In the genomic region with DNA sequence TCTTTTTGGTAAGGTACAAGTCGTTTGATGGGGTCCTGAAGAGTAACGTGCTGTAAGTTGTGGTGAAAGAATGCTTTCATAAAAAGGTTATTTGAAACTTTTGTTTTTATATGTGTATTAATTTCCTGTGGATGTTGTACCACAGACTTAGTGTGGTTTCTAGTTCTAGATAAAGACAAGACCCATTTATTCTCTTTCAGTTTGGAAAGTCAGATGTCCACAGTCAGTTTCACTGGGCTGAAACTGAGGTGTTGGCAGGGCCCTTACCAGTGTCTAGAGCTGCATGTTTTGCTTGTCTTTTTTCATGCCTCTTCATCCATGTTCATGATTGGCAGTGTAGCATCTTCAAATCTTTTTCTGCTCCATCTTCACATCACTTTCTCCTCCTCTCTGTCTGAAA, we compare ENCODE assay signal across 23 cellular contexts. TPM values are rescaled to one million over a fixed set of nuclear protein-coding genes. Genes with fewer than 3 reads are reported as not detected.
DNase-seq lines count a peak whose midpoint lies in the region; ATAC-seq and TF ChIP-seq lines count a peak whose summit lies in the region.
"Had no signal": no experiment of that assay in that cellular context is flagged by ENCODE, and none has a peak within 500 bp of the region (broad histone marks: within the 10 kb centered on the region; RNA-seq: fewer than 3 reads in every experiment).

No MANE protein-coding gene starts in this region.

- peaks cover 48% of the 10 kb centered on the region for H3K4me1 Mint-ChIP-seq in CD4-positive, alpha-beta T cell (ENCODE audit: low read depth)
- H3K4me1 Mint-ChIP-seq in CD8-positive, alpha-beta memory T cell, result peaks cover 24 to 41% (median 37%) of the 10 kb centered on the region in 3 donors
- H3K4me1 Mint-ChIP-seq in T-cell, result peaks cover 23 to 38% (median 30%) of the 10 kb centered on the region in 3 donors
- H3K4me1 Mint-ChIP-seq: IgD-negative memory B cell, memory B cell, naive B cell had no signal

- no peak for ATAC-seq in CD4-positive, alpha-beta T cell (ENCODE audit: poor library complexity)
- peak; percentile 40 to 77 (median 68) for ATAC-seq in T-cell (replicated peaks in 1 of 4)

- no peaks in the 10 kb centered on the region for H3K9me3 ChIP-seq in CD4-positive, alpha-beta T cell (ENCODE audit: control insufficient read depth, low read length)
- H3K9me3 ChIP-seq in CD8-positive, alpha-beta memory T cell (ENCODE audit: low read length), result peaks cover 5% of the 10 kb centered on the region
- H3K9me3 ChIP-seq: Peyer's patch, tibial nerve had no signal

- H3K27me3 Mint-ChIP-seq in CD4-positive, alpha-beta T cell, result no peaks in the 10 kb centered on the region
- peaks cover 2 to 3% of the 10 kb centered on the region in 2 donors for H3K27me3 Mint-ChIP-seq in CD8-positive, alpha-beta memory T cell
- no peaks in the 10 kb centered on the region for H3K27me3 Mint-ChIP-seq in T-cell

- no peaks in the 10 kb centered on the region for H3K27me3 ChIP-seq in CD4-positive, alpha-beta T cell (ENCODE audit: control insufficient read depth, insufficient read depth, low read length)
- H3K27me3 ChIP-seq in CD8-positive, alpha-beta memory T cell (ENCODE audit: insufficient read depth, low read length, poor library complexity, severe bottlenecking), result no peaks in the 10 kb centered on the region
- H3K27me3 ChIP-seq: Peyer's patch, tibial nerve had no signal

- H3K27ac Mint-ChIP-seq in CD4-positive, alpha-beta T cell, result peak overlapping the region; percentile 41
- H3K27ac Mint-ChIP-seq in CD8-positive, alpha-beta memory T cell, result peak overlapping the region in 7 of 8 donors; percentile 18 to 87 (median 62)
- H3K27ac Mint-ChIP-seq in T-cell, result peak overlapping the region; percentile 80 to 87
- H3K27ac Mint-ChIP-seq: IgD-negative memory B cell, memory B cell, naive B cell had no signal

- peaks cover 10% of the 10 kb centered on the region for H3K9me3 Mint-ChIP-seq in CD4-positive, alpha-beta T cell
- H3K9me3 Mint-ChIP-seq in CD8-positive, alpha-beta memory T cell, result peaks cover 7 to 15% (median 8%) of the 10 kb centered on the region in 5 donors
- H3K9me3 Mint-ChIP-seq in T-cell, result peaks cover 3 to 24% (median 10%) of the 10 kb centered on the region in 3 donors

- peaks cover 5% of the 10 kb centered on the region for H3K36me3 Mint-ChIP-seq in CD4-positive, alpha-beta T cell (ENCODE audit: low read depth)
- H3K36me3 Mint-ChIP-seq in CD8-positive, alpha-beta memory T cell, result peaks cover 0 to 29% (median 7%) of the 10 kb centered on the region in 3 donors
- peaks cover 4% of the 10 kb centered on the region for H3K36me3 Mint-ChIP-seq in T-cell

- POLR2A ChIA-PET in CD4-positive, alpha-beta T cell (lab: Charles Lee), result interaction anchor here (2.7 kb wide), 1 partner anchor 11 kb away, joined by 10 read pairs; no protein-coding TSS in a partner anchor
- POLR2A ChIA-PET in CD8-positive, alpha-beta memory T cell (lab: Charles Lee), result no interaction called here
- POLR2A ChIA-PET in T-cell (lab: Charles Lee), result no interaction called here

- H3K4me3 ChIP-seq in CD8-positive, alpha-beta memory T cell (ENCODE audit: low read length), result no peak overlapping the region
- H3K4me3 ChIP-seq: dorsolateral prefrontal cortex, Peyer's patch, tibial nerve had no signal

- peak overlapping the region; percentile 22 for H3K4me3 Mint-ChIP-seq in CD4-positive, alpha-beta T cell
- H3K4me3 Mint-ChIP-seq in CD8-positive, alpha-beta memory T cell, result peak overlapping the region in 6 of 7 donors; percentile 4 to 73 (median 36)
- peak overlapping the region; percentile 4 to 25 (median 6) for H3K4me3 Mint-ChIP-seq in T-cell
- H3K4me3 Mint-ChIP-seq: IgD-negative memory B cell, memory B cell, naive B cell had no signal

- no peak for DNase-seq in CD4-positive, alpha-beta T cell
- no peak for DNase-seq in CD8-positive, alpha-beta memory T cell
- no peak for DNase-seq in T-cell
- peak; percentile 29 for DNase-seq in foreskin melanocyte
- DNase-seq in hypothalamus (lab: John Stamatoyannopoulos, UW), result no peak
- DNase-seq in H4 (ENCODE audit: low spot score), result no peak
- no peak for DNase-seq in NCI-H187 (lab: John Stamatoyannopoulos, UW)
- DNase-seq: AML-193; amygdala; dorsolateral prefrontal cortex; HCEC 1CT; kidney glomerular epithelial cell; MV-4-11; naive B cell; NCI-H187 treated with DMSO at 0.1 percent for 48 hours; NCI-H345; NK-92 treated with Interleukin-12 subunit alpha and Interleukin-12 subunit beta, amount 100 ng/mL, for 24 hours; Peyer's patch; stimulated activated naive CD4-positive, alpha-beta T cell had no signal

- H3K36me3 ChIP-seq in CD8-positive, alpha-beta memory T cell (ENCODE audit: insufficient read depth, low read length), result no peaks in the 10 kb centered on the region
- H3K36me3 ChIP-seq: Peyer's patch, tibial nerve had no signal

- no peak for TF ChIP-seq CTCF in CD4-positive, alpha-beta T cell (IDR thresholded peaks at IDR 0.05)

- H3K4me1 ChIP-seq in CD8-positive, alpha-beta memory T cell (ENCODE audit: insufficient read depth, low read length), result peaks cover 17% of the 10 kb centered on the region
- H3K4me1 ChIP-seq: Peyer's patch, tibial nerve had no signal

- CTCF ChIA-PET in CD4-positive, alpha-beta T cell (lab: Charles Lee), result no interaction called here
- CTCF ChIA-PET in CD8-positive, alpha-beta memory T cell (lab: Charles Lee), result no interaction called here
- CTCF ChIA-PET in T-cell (lab: Charles Lee), result no interaction called here

- H3K27ac ChIP-seq in CD4-positive, alpha-beta T cell (ENCODE audit: low read depth, low read length), result no peak overlapping the region
- no peak overlapping the region for H3K27ac ChIP-seq in CD8-positive, alpha-beta memory T cell (ENCODE audit: low read depth, low read length)
- H3K27ac ChIP-seq: dorsolateral prefrontal cortex, HL-60, Peyer's patch, tibial nerve had no signal

- intact Hi-C loops in CD4-positive, alpha-beta T cell (cut with DNase I, micrococcal nuclease), result no loop called here

RNA-seq across cellular contexts. Expression of a gene that starts 22.1 kb away (rescaled TPM):
- 100 to 1,000 TPM; 184 to 209 TPM for total RNA-seq in CD4-positive, alpha-beta T cell
- total RNA-seq in CD8-positive, alpha-beta memory T cell, result 100 to 1,000 TPM; 135 to 138 TPM
- 52.4 TPM for polyA plus RNA-seq in CD8-positive, alpha-beta memory T cell
- total RNA-seq in T-cell, result 100 to 1,000 TPM; 206 to 266 (median 235) TPM
- 10.8 and 22.8 TPM in 2 replicates for total RNA-seq in H4 (2014; rRNA removed; shearing (Covaris generic))
